1 cellular context compared by ENCODE assay signal in the genomic region with DNA sequence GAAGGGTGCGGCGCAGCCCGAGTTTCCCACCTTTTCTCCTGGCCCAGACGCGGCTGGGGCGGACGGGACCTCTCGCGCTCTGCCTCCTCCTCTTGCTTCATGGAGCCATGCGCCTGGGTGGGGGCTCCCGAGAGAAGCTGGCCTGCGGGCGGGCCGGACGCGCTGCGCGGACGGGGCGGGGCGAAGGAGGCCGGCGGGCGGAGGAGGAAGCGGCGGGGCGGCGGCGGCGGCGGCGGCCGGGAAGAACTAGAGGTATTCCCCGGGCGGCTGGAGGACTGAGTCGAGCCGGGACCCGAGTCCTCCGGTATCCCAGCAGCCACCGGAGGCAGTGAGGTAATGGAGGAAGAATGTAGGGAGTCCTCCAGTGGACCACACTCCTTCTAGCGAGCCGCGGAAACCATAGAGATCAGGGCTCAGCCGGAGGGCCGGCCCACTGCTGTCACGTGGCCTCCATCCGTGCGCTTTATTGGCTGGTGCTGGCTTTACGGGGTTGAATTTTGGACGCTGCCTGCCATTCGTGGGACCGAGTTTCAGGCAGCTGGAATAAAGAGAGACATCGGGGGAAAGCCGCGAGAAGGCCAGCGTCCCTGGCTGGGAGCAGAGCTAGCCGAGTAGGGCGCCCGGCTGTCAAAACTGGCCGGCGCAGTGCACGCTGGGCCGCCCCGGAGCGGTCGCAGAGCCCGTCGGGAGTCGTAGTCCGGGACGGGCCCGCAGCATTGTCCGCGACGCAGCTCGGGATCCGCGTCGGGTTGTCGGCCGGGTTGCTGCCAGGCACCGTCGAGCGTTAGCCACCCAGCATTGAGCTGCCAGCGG.
TF ChIP-seq lines count a peak whose summit lies in the region.

A gene (minus strand): TSS at position 177 of the 813 bp plus-strand sequence. CDS start 11,722 bp downstream, outside the sequence.

TF ChIP-seq in HEK293, 187 proteins besides CTCF, POLR2A, EP300 and RAD21 (continued from another document):
- TF ChIP-seq ZBTB8A (tag by site-specific recombination; IDR thresholded peaks at IDR 0.05), result peak; percentile 15; the same call in 1 of the 2 replicates
